In genomic region chr1:54186056-54186455, GRCh38 we compare ENCODE assay signal across 8 cellular contexts. TPM values are rescaled to one million over a fixed set of nuclear protein-coding genes. Genes with fewer than 3 reads are reported as not detected.
"Had no signal": no experiment of that assay in that cellular context is flagged by ENCODE, and none has a peak within 500 bp of the region (broad histone marks: within the 10 kb centered on the region; RNA-seq: fewer than 3 reads in every experiment).

No MANE protein-coding gene starts in this region.

- ATAC-seq: GM12878 had no signal

- H3K4me3 ChIP-seq: GM12878 had no signal

- DNase-seq: GDM1, GF-D8 had no signal

- FAIRE-seq: G401.6, GM12878, GM12891, GM12892, GM18507 had no signal

RNA-seq across cellular contexts. Expression of gene CDCP2, which starts 33.3 kb away (rescaled TPM):
- total RNA-seq: G401 had no signal
- polyA plus RNA-seq: GM12878 had no signal
